In genomic region chr7:66946545-66946944, GRCh38 we compare ENCODE assay signal across 18 cellular contexts. TPM values are rescaled to one million over a fixed set of nuclear protein-coding genes. Genes with fewer than 3 reads are reported as not detected.
DNase-seq lines count a peak whose midpoint lies in the region; ATAC-seq and TF ChIP-seq lines count a peak whose summit lies in the region.
"Had no signal": no experiment of that assay in that cellular context is flagged by ENCODE, and none has a peak within 500 bp of the region (broad histone marks: within the 10 kb centered on the region; RNA-seq: fewer than 3 reads in every experiment).

No MANE protein-coding gene starts in this region.

- peaks cover 7% of the 10 kb centered on the region for H3K4me1 ChIP-seq in hepatocyte (ENCODE audit: insufficient read depth)
- peaks cover 0 to 12% of the 10 kb centered on the region in 2 donors for H3K4me1 ChIP-seq in mucosa of rectum (ENCODE audit: control insufficient read depth in 2 of 2, insufficient read depth in 2 of 2, low read length in 2 of 2)

- H2AFZ ChIP-seq in hepatocyte: no peak overlapping the region

- H3K9me3 Mint-ChIP-seq in mesothelial cell of epicardium: no peaks in the 10 kb centered on the region
- H3K9me3 Mint-ChIP-seq: IgD-negative memory B cell had no signal

- H3K36me3 ChIP-seq in hepatocyte (replicated peaks; ENCODE audit: insufficient read depth, low read depth) (no peaks in the 10 kb centered on the region), mucosa of rectum (ENCODE audit: control insufficient read depth in 2 of 2, insufficient read depth in 2 of 2, low read length in 2 of 2) (peaks cover 60 to 63% of the 10 kb centered on the region in 2 donors)

- peak overlapping the region; percentile 60 to 69 for H3K9ac ChIP-seq in mucosa of rectum (ENCODE audit: low read depth in 1 of 2, low read length in 2 of 2)

- no peaks in the 10 kb centered on the region for H3K4me1 Mint-ChIP-seq in mesothelial cell of epicardium

- 70% methylated on average over 2 of the region's 2 CpGs for WGBS in hepatocyte (ENCODE audit: low lambda C conversion rate, missing lambda C conversion rate)

- no peaks in the 10 kb centered on the region for H3K27me3 ChIP-seq in hepatocyte
- H3K27me3 ChIP-seq in mucosa of rectum (ENCODE audit: control insufficient read depth in 2 of 2, insufficient read depth in 2 of 2, low read length in 2 of 2): no peaks in the 10 kb centered on the region

- H3K27me3 Mint-ChIP-seq in mesothelial cell of epicardium (ENCODE audit: low read depth): no peaks in the 10 kb centered on the region
- H3K27me3 Mint-ChIP-seq: IgD-negative memory B cell had no signal

- no peak overlapping the region for H3K4me3 Mint-ChIP-seq in mesothelial cell of epicardium
- H3K4me3 Mint-ChIP-seq: IgD-negative memory B cell had no signal

- peaks cover 13% of the 10 kb centered on the region for H3K79me2 ChIP-seq in hepatocyte

- TF ChIP-seq CTCF in choroid plexus epithelial cell (conservative IDR thresholded peaks at IDR 0.05; ENCODE audit: low read depth, low read length): no peak
- no peak for TF ChIP-seq CTCF in hepatocyte (IDR thresholded peaks at IDR 0.05; ENCODE audit: poor library complexity)
- no peak for TF ChIP-seq CTCF in mesothelial cell of epicardium (IDR thresholded peaks at IDR 0.05; ENCODE audit: unreplicated experiment)

- no peaks in the 10 kb centered on the region for H4K20me1 ChIP-seq in hepatocyte (ENCODE audit: insufficient read depth, poor library complexity, severe bottlenecking)

- H3K4me3 ChIP-seq in choroid plexus epithelial cell (ENCODE audit: low read depth, low read length) (no peak overlapping the region), hepatocyte (no peak overlapping the region), mucosa of rectum (ENCODE audit: low read length in 2 of 2) (peak overlapping the region in 1 of 2 donors; percentile 37)

- peak; percentile 61 for DNase-seq in HT-29 (ENCODE audit: low spot score)
- peak; percentile 24 for DNase-seq in choroid plexus epithelial cell (ENCODE audit: low read depth)
- DNase-seq in hepatocyte (ENCODE audit: low spot score): peak; percentile 38
- no peak for DNase-seq in mesothelial cell of epicardium (ENCODE audit: low spot score in 2 of 2, unreplicated experiment in 2 of 2)
- no peak for DNase-seq in NCI-H226
- no peak for DNase-seq in CD1c-positive myeloid dendritic cell (ENCODE audit: extremely low spot score)
- DNase-seq: COR-L47, DMS153, H7, NCI-H187 treated with DMSO at 0.1 percent for 48 hours, NCI-H2171 treated with DMSO at 0.1 percent for 48 hours, NCI-H510A, NCI-H82 had no signal

- H3K9me3 ChIP-seq in hepatocyte (ENCODE audit: low read depth) (no peaks in the 10 kb centered on the region), mucosa of rectum (ENCODE audit: control insufficient read depth in 2 of 2, low read length in 2 of 2) (no peaks in the 10 kb centered on the region)

- H3K27ac ChIP-seq in hepatocyte (peak overlapping the region; percentile 93), mucosa of rectum (ENCODE audit: low read depth in 2 of 2, low read length in 2 of 2) (peak overlapping the region; percentile 88 to 89)
- H3K27ac ChIP-seq: C4-2B had no signal

- H3K36me3 Mint-ChIP-seq in mesothelial cell of epicardium: peaks cover 41% of the 10 kb centered on the region
- H3K36me3 Mint-ChIP-seq: IgD-negative memory B cell had no signal

- peak overlapping the region; percentile 27 for H3K4me2 ChIP-seq in hepatocyte

- no peak for ATAC-seq in HG03378 (IDR thresholded peaks at IDR 0.05; ENCODE audit: unreplicated experiment)
- ATAC-seq: Panc1 had no signal

- no peaks in the 10 kb centered on the region for H3K9me2 ChIP-seq in hepatocyte (replicated peaks; ENCODE audit: insufficient read depth)

- H3K27ac Mint-ChIP-seq in mesothelial cell of epicardium: no peak overlapping the region
- H3K27ac Mint-ChIP-seq: IgD-negative memory B cell had no signal

RNA-seq across cellular contexts. Expression of gene TMEM248, which starts 25.5 kb away (rescaled TPM):
- 104 and 140 TPM in 2 replicates for total RNA-seq in HT-29 (2014; rRNA removed; shearing (Covaris generic))
- total RNA-seq in hepatocyte (80.3 and 82.2 TPM in 2 replicates), mesothelial cell of epicardium (81.3 to 85.3 TPM (median 85.1 TPM) in 3 replicates)
- polyA plus RNA-seq in hepatocyte: 86.9 and 91.5 TPM in 2 replicates

RNA-seq across cellular contexts. Expression of gene SBDS, which starts 48.8 kb away (rescaled TPM):
- 58.4 and 63.7 TPM in 2 replicates for total RNA-seq in HT-29 (2014; rRNA removed; shearing (Covaris generic))
- 85.1 and 87.7 TPM in 2 replicates for total RNA-seq in hepatocyte
- 116 and 118 TPM in 2 replicates for polyA plus RNA-seq in hepatocyte
- total RNA-seq in mesothelial cell of epicardium: 39.2 to 42.9 TPM (median 40.6 TPM) in 3 replicates

RNA-seq across cellular contexts. Expression of gene TYW1, which starts 50.1 kb away (rescaled TPM):
- total RNA-seq in HT-29 (2014; rRNA removed; shearing (Covaris generic)): 19.0 and 19.5 TPM in 2 replicates
- 18.5 and 19.8 TPM in 2 replicates for total RNA-seq in hepatocyte
- 13.8 and 19.6 TPM in 2 replicates for polyA plus RNA-seq in hepatocyte
- 20.4 to 23.4 TPM (median 21.4 TPM) in 3 replicates for total RNA-seq in mesothelial cell of epicardium

Comparison
In these comparisons a context has a peak if more than half of its experiments do, and no peak if none do; other contexts are left out.
1. DNase-seq: peak in HT-29 (single experiment), choroid plexus epithelial cell (single experiment) and hepatocyte (single experiment); none in mesothelial cell of epicardium (0 of 2), NCI-H226 (single experiment) and CD1c-positive myeloid dendritic cell (single experiment).